In the genomic region with DNA sequence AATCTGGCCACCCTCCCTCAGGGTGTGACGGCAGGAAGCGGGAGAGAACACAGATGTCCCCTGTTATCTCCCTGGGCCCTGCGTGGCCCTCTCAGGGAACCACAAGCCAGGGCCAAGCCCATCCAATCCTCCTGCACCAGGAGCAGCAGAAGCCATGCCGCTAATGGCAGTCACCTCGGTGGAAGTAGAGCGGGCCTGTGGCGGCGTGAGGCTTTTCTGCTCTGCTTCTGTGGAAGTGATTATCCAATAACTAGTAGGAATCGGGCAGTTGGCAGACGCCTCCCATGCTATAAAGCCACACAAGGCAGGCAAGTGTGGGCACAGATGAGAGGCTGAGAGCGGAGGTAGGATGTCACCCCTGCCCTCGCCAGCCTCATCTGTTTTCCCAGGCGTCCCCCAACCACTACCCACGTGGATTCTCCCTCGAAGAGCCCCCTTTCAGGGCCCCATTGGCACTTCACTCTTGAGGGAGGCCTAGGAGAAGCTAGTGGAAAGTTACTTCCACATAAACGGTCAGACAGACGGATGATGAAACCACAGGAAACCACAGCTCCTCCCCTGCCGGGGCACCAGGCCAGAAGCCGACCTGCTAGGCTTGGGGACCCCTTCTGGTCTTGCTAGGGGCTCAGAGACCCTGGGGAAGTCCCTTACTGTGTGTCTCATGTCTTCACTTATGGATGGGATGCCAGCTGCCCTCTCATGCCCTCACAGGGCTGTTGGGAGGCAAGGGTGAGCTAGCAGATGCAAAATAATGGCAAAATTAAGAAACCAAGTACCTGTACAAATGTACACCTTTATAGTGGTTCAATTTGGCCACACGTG, we compare ENCODE assay signal across 8 cellular contexts. TPM values are rescaled to one million over a fixed set of nuclear protein-coding genes. Genes with fewer than 3 reads are reported as not detected.
DNase-seq lines count a peak whose midpoint lies in the region; ATAC-seq and TF ChIP-seq lines count a peak whose summit lies in the region.

No MANE protein-coding gene starts in this region.

- ATAC-seq in GM19324 (IDR thresholded peaks at IDR 0.05; ENCODE audit: low FRiP score, unreplicated experiment) (peak; percentile 46), HG03457 (IDR thresholded peaks at IDR 0.05; ENCODE audit: unreplicated experiment) (peak; percentile 39), left lobe of liver (peak; percentile 70)
- ATAC-seq in stimulated activated naive CD8-positive, alpha-beta T cell treated with anti-CD3 and anti-CD28 coated beads, Interleukin-15, Interleukin-2, amounts not matched to agents 100 U/mL and 50 U/mL, for 24 hours, result peak; percentile 66

- DNase-seq in AG04449 (ENCODE audit: low read depth, low spot score) (peak; percentile 40), SW480 (ENCODE audit: low spot score) (peak; percentile 95), astrocyte of the hippocampus (ENCODE audit: low read depth, low spot score) (peak; percentile 78), left lobe of liver (ENCODE audit: low spot score) (no peak), COR-L47 (lab: John Stamatoyannopoulos, UW) (no peak)
- DNase-seq in stimulated activated naive CD8-positive, alpha-beta T cell treated with anti-CD3 and anti-CD28 coated beads, Interleukin-15, Interleukin-2, amounts not matched to agents 100 U/mL and 50 U/mL, for 24 hours, result peak; percentile 76

- no peak overlapping the region for H3K4me3 ChIP-seq in AG04449 (ENCODE audit: low read depth, low read length)

- POLR2A ChIA-PET in AG04449 (lab: Yijun Ruan, JAX), result interaction anchor here (0.6 to 2.9 kb wide), 5 partner anchors 19 to 532 kb away, joined by 3 to 15 read pairs (median 3); a partner anchor contains a TSS

- CTCF ChIA-PET in AG04449 (lab: Yijun Ruan, JAX), result interaction anchor here (1.3 to 2.0 kb wide), 2 partner anchors 10 to 551 kb away, joined by 4 to 8 read pairs; no protein-coding TSS in a partner anchor

- TF ChIP-seq CTCF in AG04449 (IDR thresholded peaks at IDR 0.05; ENCODE audit: insufficient read depth, low read length, missing control alignments), result no peak

RNA-seq across cellular contexts. Expression of a gene that starts 18.8 kb away (rescaled TPM):
- 442 TPM for total RNA-seq in left lobe of liver

RNA-seq across cellular contexts. Expression of a gene that starts 49.7 kb away (rescaled TPM):
- total RNA-seq in left lobe of liver, result 0.20 TPM

Comparison
In these comparisons a context has a peak if more than half of its experiments do, and no peak if none do; other contexts are left out.
1. DNase-seq: peak in AG04449 (single experiment), SW480 (single experiment), astrocyte of the hippocampus (single experiment) and stimulated activated naive CD8-positive, alpha-beta T cell treated with anti-CD3 and anti-CD28 coated beads, Interleukin-15, Interleukin-2, amounts not matched to agents 100 U/mL and 50 U/mL, for 24 hours (single experiment); none in left lobe of liver (single experiment) and COR-L47 (single experiment).
2. Peak in every context shown above with its lines, with median percentiles within 50 percentile points of each other: ATAC-seq.